Comparison of ENCODE assay signal across 36 cellular contexts in genomic region chr5:37850128-37850865, GRCh38. TPM values are rescaled to one million over a fixed set of nuclear protein-coding genes. Genes with fewer than 3 reads are reported as not detected.
DNase-seq lines count a peak whose midpoint lies in the region; ATAC-seq, FAIRE-seq and TF ChIP-seq lines count a peak whose summit lies in the region.
"Had no signal": no experiment of that assay in that cellular context is flagged by ENCODE, and none has a peak within 500 bp of the region (broad histone marks: within the 10 kb centered on the region; RNA-seq: fewer than 3 reads in every experiment).

No MANE protein-coding gene starts in this region.

- no peak overlapping the region for H2BK5ac ChIP-seq in IMR-90 (ENCODE audit: low read depth, low read length, poor library complexity, severe bottlenecking)

- no peak overlapping the region for H2AK5ac ChIP-seq in IMR-90 (ENCODE audit: low read depth, low read length)

- dilution Hi-C loops in IMR-90 (cut with HindIII; ENCODE audit: low sequenced_read_pairs, unreplicated experiment) = no loop called here

- no peak overlapping the region for H4K5ac ChIP-seq in IMR-90 (ENCODE audit: low read depth, low read length)

- FAIRE-seq in astrocyte (lab: Jason Lieb, UNC) = no peak
- no peak for FAIRE-seq in kidney (lab: Jason Lieb, UNC)
- FAIRE-seq: G401.6, H1, K562 had no signal

- no peaks in the 10 kb centered on the region for H3K79me2 ChIP-seq in astrocyte (ENCODE audit: insufficient read depth, low read length)

- no TSS peak for BruUV-seq in IMR-90 (replicated peaks; lab: Mats Ljungman, UMichigan)

- in situ Hi-C loops in IMR-90 (cut with MboI; ENCODE audit: low sequenced_read_pairs) = no loop called here

- H3K4me1 Mint-ChIP-seq in astrocyte (ENCODE audit: low read depth, unreplicated experiment) = peaks cover 8% of the 10 kb centered on the region
- H3K4me1 Mint-ChIP-seq: activated B cell treated with CpG ODN at 0.5 μM for 24 hours; activated naive CD8-positive, alpha-beta T cell treated with anti-CD3 and anti-CD28 coated beads for 36 hours; stimulated activated naive B cell treated with anti-CD40 and anti-IgM and Interleukin-4, amounts not matched to agents 10 μg/mL and 1 μg/mL and 100 μg/mL, for 72 hours had no signal

- no peak overlapping the region for H4K8ac ChIP-seq in IMR-90 (ENCODE audit: low read depth in 2 of 2, low read length in 2 of 2)

- H3K9me1 ChIP-seq in IMR-90 (ENCODE audit: insufficient read depth, low read length) = peaks cover 4% of the 10 kb centered on the region; the same call in 1 of the 2 replicates

- H3K4me1 ChIP-seq in BLaER1 treated with 17β-estradiol and CSF1 and Interleukin-3, amounts not matched to agents 10 nM and 100 nM = peaks cover 14 to 54% (median 36%) of the 10 kb centered on the region in 10 experiments
- H3K4me1 ChIP-seq in IMR-90 (ENCODE audit: control insufficient read depth, insufficient read depth, low read length) (peaks cover 2% of the 10 kb centered on the region; the same call in 1 of the 2 replicates), astrocyte (ENCODE audit: insufficient read depth, low read length) (peaks cover 8% of the 10 kb centered on the region), kidney (ENCODE audit: control insufficient read depth in 1 of 2, insufficient read depth in 1 of 2, low read depth in 1 of 2, low read length in 2 of 2) (no peaks in the 10 kb centered on the region)
- H3K4me1 ChIP-seq: ascending aorta, suprapubic skin, upper lobe of left lung had no signal

- no peak overlapping the region for H3K14ac ChIP-seq in IMR-90 (replicated peaks; ENCODE audit: low read depth, low read length)

- TF ChIP-seq RAD21 in IMR-90 (IDR thresholded peaks at IDR 0.05; ENCODE audit: low read length) = no peak

- H2BK20ac ChIP-seq in IMR-90 (ENCODE audit: low read depth, low read length) = no peak overlapping the region

- POLR2A ChIA-PET in IMR-90 (lab: Charles Lee; ENCODE audit: unreplicated experiment) = no interaction called here

- no peak overlapping the region for H3K4me3 ChIP-seq in BLaER1 treated with 17β-estradiol and CSF1 and Interleukin-3, amounts not matched to agents 10 nM and 100 nM
- H3K4me3 ChIP-seq in IMR-90 (ENCODE audit: insufficient read depth, low read depth, low read length) (no peak overlapping the region), astrocyte (ENCODE audit: insufficient read depth, low read depth, low read length) (no peak overlapping the region), kidney (ENCODE audit: low read length in 2 of 2) (no peak overlapping the region)
- H3K4me3 ChIP-seq: ascending aorta, K562, ovary, SJSA1, skin epidermis, suprapubic skin, upper lobe of left lung had no signal

- H3K4ac ChIP-seq in IMR-90 (ENCODE audit: low read depth, low read length) = no peak overlapping the region

- no peak overlapping the region for H3K23ac ChIP-seq in IMR-90 (ENCODE audit: low read depth, low read length)

- H3K36me3 ChIP-seq in BLaER1 treated with 17β-estradiol and CSF1 and Interleukin-3, amounts not matched to agents 10 nM and 100 nM = no peaks in the 10 kb centered on the region
- no peaks in the 10 kb centered on the region for H3K36me3 ChIP-seq in IMR-90 (ENCODE audit: control insufficient read depth, insufficient read depth, low read length)
- H3K36me3 ChIP-seq in astrocyte (ENCODE audit: insufficient read depth, low read length) = no peaks in the 10 kb centered on the region
- no peaks in the 10 kb centered on the region for H3K36me3 ChIP-seq in kidney (ENCODE audit: control insufficient read depth in 1 of 2, insufficient read depth in 2 of 2, low read length in 2 of 2)
- H3K36me3 ChIP-seq: ascending aorta, ovary, SJSA1, suprapubic skin, upper lobe of left lung had no signal

- DNase-seq in IMR-90 = peak; percentile 44
- DNase-seq in astrocyte (ENCODE audit: low read depth) = peak; percentile 18
- peak; percentile 16 for DNase-seq in hepatic stellate cell (ENCODE audit: low spot score)
- no peak for DNase-seq in kidney
- DNase-seq in NK-92 (lab: John Stamatoyannopoulos, UW; ENCODE audit: unreplicated experiment) = no peak
- DNase-seq in NCI-H1092 treated with DMSO at 0.1 percent for 48 hours (lab: John Stamatoyannopoulos, UW) = no peak
- DNase-seq: ACHN; activated B cell treated with CpG ODN at 0.5 μM for 24 hours; activated CD4-positive, alpha-beta T cell treated with anti-CD3 and anti-CD28 coated beads, Interleukin-2, amount 50 U/mL, for 1 hour; activated effector memory CD4-positive, alpha-beta T cell treated with anti-CD3 and anti-CD28 coated beads, Interleukin-2, amount 50 U/mL, for 16 hours; activated naive CD8-positive, alpha-beta T cell treated with anti-CD3 and anti-CD28 coated beads for 36 hours; activated T-cell treated with anti-CD3 and anti-CD28 coated beads, Interleukin-2, amount 50 U/mL, for 24 hours; C1 segment of cervical spinal cord; central memory CD4-positive, alpha-beta T cell; COR-L47; hippocampal formation; left cardiac atrium; NCI-H1436; NCI-H2081 treated with DMSO at 0.1 percent for 48 hours; NCI-H446 treated with DMSO at 0.1 percent for 48 hours; ovary; RPMI8226; stimulated activated naive B cell treated with anti-CD40 and anti-IgM and Interleukin-4, amounts not matched to agents 10 μg/mL and 1 μg/mL and 100 μg/mL, for 72 hours; upper lobe of left lung had no signal

- no peak for TF ChIP-seq POLR2A in IMR-90 (IDR thresholded peaks at IDR 0.05; ENCODE audit: low read depth, low read length)

- H3K27ac ChIP-seq in BLaER1 treated with 17β-estradiol and CSF1 and Interleukin-3, amounts not matched to agents 10 nM and 100 nM = peak overlapping the region in 6 of 11 experiments; percentile 59 to 86 (median 76); a peak in 12 of 22 replicates
- H3K27ac ChIP-seq in IMR-90 (ENCODE audit: insufficient read depth, low read length) (no peak overlapping the region), astrocyte (ENCODE audit: low read depth, low read length) (no peak overlapping the region), kidney (ENCODE audit: low read depth in 2 of 2, low read length in 2 of 2) (no peak overlapping the region)
- H3K27ac ChIP-seq: ascending aorta, ovary, SJSA1, skin epidermis, suprapubic skin, upper lobe of left lung had no signal

- intact Hi-C loops in IMR-90 (cut with micrococcal nuclease) (no loop called here), kidney (cut with DNase I) (no loop called here)

- H2BK15ac ChIP-seq in IMR-90 (ENCODE audit: low read depth, low read length) = no peak overlapping the region

- H2BK120ac ChIP-seq in IMR-90 (ENCODE audit: low read depth, low read length) = no peak overlapping the region

- H2AK9ac ChIP-seq in IMR-90 (replicated peaks; ENCODE audit: low read depth, low read length, poor library complexity) = no peak overlapping the region

- TF ChIP-seq CTCF in IMR-90 (conservative IDR thresholded peaks at IDR 0.05; ENCODE audit: low read depth, low read length) (no peak), astrocyte (IDR thresholded peaks at IDR 0.05; ENCODE audit: insufficient read depth, low read depth, low read length) (no peak), kidney (IDR thresholded peaks at IDR 0.05; ENCODE audit: borderline replicate concordance, extremely low read depth, insufficient read depth) (no peak)

- peak overlapping the region in 6 of 11 experiments; percentile 14 to 69 (median 42); a peak in 9 of 22 replicates for H3K9ac ChIP-seq in BLaER1 treated with 17β-estradiol and CSF1 and Interleukin-3, amounts not matched to agents 10 nM and 100 nM
- no peak overlapping the region for H3K9ac ChIP-seq in IMR-90 (ENCODE audit: low read depth, low read length)
- H3K9ac ChIP-seq in astrocyte (ENCODE audit: low read length) = no peak overlapping the region
- H3K9ac ChIP-seq in kidney (ENCODE audit: low read length in 2 of 2) = no peak overlapping the region

- H4K91ac ChIP-seq in IMR-90 (ENCODE audit: insufficient read depth, low read depth, low read length) = no peak overlapping the region

- WGBS in IMR-90 (ENCODE audit: extremely low coverage in 2 of 2, insufficient read length in 1 of 2), 2 experiments = no CpG with 5 or more reads among the region's 3 CpGs

- 0 out of 2 replicates have a peak overlapping the region, but pooled peaks have one; percentile 31 for H3K18ac ChIP-seq in IMR-90 (ENCODE audit: low read depth, low read length)

- no peaks in the 10 kb centered on the region for H4K20me1 ChIP-seq in BLaER1 treated with 17β-estradiol and CSF1 and Interleukin-3, amounts not matched to agents 10 nM and 100 nM
- H4K20me1 ChIP-seq in IMR-90 (ENCODE audit: insufficient read depth, low read length) (no peaks in the 10 kb centered on the region), astrocyte (ENCODE audit: insufficient read depth, low read length) (no peaks in the 10 kb centered on the region)

- CTCF ChIA-PET in IMR-90 (lab: Yijun Ruan, JAX) = no interaction called here

- H3K27me3 ChIP-seq in BLaER1 treated with 17β-estradiol and CSF1 and Interleukin-3, amounts not matched to agents 10 nM and 100 nM = no peaks in the 10 kb centered on the region
- H3K27me3 ChIP-seq in IMR-90 (ENCODE audit: control insufficient read depth, insufficient read depth, low read length) = no peaks in the 10 kb centered on the region; the same call in 1 of the 2 replicates
- H3K27me3 ChIP-seq in astrocyte (ENCODE audit: insufficient read depth, low read length) = no peaks in the 10 kb centered on the region
- H3K27me3 ChIP-seq: ascending aorta, ovary, SJSA1, suprapubic skin, upper lobe of left lung had no signal

- no peaks in the 10 kb centered on the region for H3K27me3 Mint-ChIP-seq in astrocyte (ENCODE audit: low read depth, unreplicated experiment)

- H3K9me3 ChIP-seq in BLaER1 treated with 17β-estradiol and CSF1 and Interleukin-3, amounts not matched to agents 10 nM and 100 nM (replicated peaks in 1 of 11) = peaks cover 9 to 19% (median 14%) of the 10 kb centered on the region in 11 experiments; a peak in 19 of 22 replicates
- no peaks in the 10 kb centered on the region for H3K9me3 ChIP-seq in IMR-90 (ENCODE audit: control insufficient read depth, insufficient read depth, low read length)
- H3K9me3 ChIP-seq in astrocyte (ENCODE audit: insufficient read depth, low read depth, low read length) = no peaks in the 10 kb centered on the region
- peaks cover 0 to 5% of the 10 kb centered on the region in 2 donors for H3K9me3 ChIP-seq in kidney (ENCODE audit: control insufficient read depth in 1 of 2, low read length in 2 of 2)
- H3K9me3 ChIP-seq: ascending aorta, ovary, SJSA1, suprapubic skin had no signal

- H3K4me2 ChIP-seq in BLaER1 treated with 17β-estradiol and CSF1 and Interleukin-3, amounts not matched to agents 10 nM and 100 nM = peak overlapping the region in 9 of 11 experiments; percentile 10 to 64 (median 48); a peak in 17 of 22 replicates
- H3K4me2 ChIP-seq in IMR-90 (ENCODE audit: low read depth, low read length) (no peak overlapping the region), astrocyte (ENCODE audit: low read length) (no peak overlapping the region)

- H3K9me3 Mint-ChIP-seq in astrocyte (ENCODE audit: unreplicated experiment) = peaks cover 2% of the 10 kb centered on the region
- H3K9me3 Mint-ChIP-seq: activated naive CD8-positive, alpha-beta T cell treated with anti-CD3 and anti-CD28 coated beads for 36 hours; activated T-cell treated with anti-CD3 and anti-CD28 coated beads, Interleukin-2, amount 50 U/mL, for 24 hours had no signal

- ATAC-seq in IMR-90 (ENCODE audit: low read depth) = peak; percentile 40; the same call in 1 of the 2 replicates
- no peak for ATAC-seq in GM21381 (IDR thresholded peaks at IDR 0.05; ENCODE audit: unreplicated experiment)
- ATAC-seq: K562; left cardiac atrium; stimulated activated naive B cell treated with anti-CD40 and anti-IgM and Interleukin-4, amounts not matched to agents 10 μg/mL and 1 μg/mL and 100 μg/mL, for 72 hours had no signal

- no peaks in the 10 kb centered on the region for H3K79me1 ChIP-seq in IMR-90 (ENCODE audit: low read depth in 1 of 2, low read length in 2 of 2)

- H3K36me3 Mint-ChIP-seq in astrocyte (ENCODE audit: low read depth, unreplicated experiment) = no peaks in the 10 kb centered on the region
- H3K36me3 Mint-ChIP-seq: activated naive CD8-positive, alpha-beta T cell treated with anti-CD3 and anti-CD28 coated beads for 36 hours; stimulated activated naive B cell treated with anti-CD40 and anti-IgM and Interleukin-4, amounts not matched to agents 10 μg/mL and 1 μg/mL and 100 μg/mL, for 72 hours had no signal

- H3K4me3 Mint-ChIP-seq in astrocyte (ENCODE audit: unreplicated experiment) = no peak overlapping the region
- H3K4me3 Mint-ChIP-seq: activated B cell treated with CpG ODN at 0.5 μM for 24 hours; activated naive CD8-positive, alpha-beta T cell treated with anti-CD3 and anti-CD28 coated beads for 36 hours; activated T-cell treated with anti-CD3 and anti-CD28 coated beads, Interleukin-2, amount 50 U/mL, for 24 hours; stimulated activated naive B cell treated with anti-CD40 and anti-IgM and Interleukin-4, amounts not matched to agents 10 μg/mL and 1 μg/mL and 100 μg/mL, for 72 hours had no signal

- no peak overlapping the region for H2AFZ ChIP-seq in IMR-90 (replicated peaks; ENCODE audit: low read length, poor library complexity)
- no peak overlapping the region for H2AFZ ChIP-seq in astrocyte (ENCODE audit: low read depth, low read length)

- no peak overlapping the region for H3K56ac ChIP-seq in IMR-90 (ENCODE audit: extremely low read depth, insufficient read depth, low read length)

- H3K27ac Mint-ChIP-seq in astrocyte (ENCODE audit: unreplicated experiment) = no peak overlapping the region
- H3K27ac Mint-ChIP-seq: activated B cell treated with CpG ODN at 0.5 μM for 24 hours; activated naive CD8-positive, alpha-beta T cell treated with anti-CD3 and anti-CD28 coated beads for 36 hours; activated T-cell treated with anti-CD3 and anti-CD28 coated beads, Interleukin-2, amount 50 U/mL, for 24 hours; stimulated activated naive B cell treated with anti-CD40 and anti-IgM and Interleukin-4, amounts not matched to agents 10 μg/mL and 1 μg/mL and 100 μg/mL, for 72 hours had no signal

RNA-seq across cellular contexts. Expression of gene GDNF, which starts 10.5 kb away (rescaled TPM):
- 0.18 and 0.28 TPM in 2 replicates for total RNA-seq in IMR-90 (2012; rRNA removed)
- polyA plus RNA-seq in IMR-90 (2012; rRNA removed) = 0.82 and 0.85 TPM in 2 replicates
- polyA plus RNA-seq in IMR-90 (2012; cell fraction: cytosol; rRNA removed) = 0.35 and 0.68 TPM in 2 replicates
- polyA plus RNA-seq in IMR-90 (2012; cell fraction: nucleus; rRNA removed; ENCODE audit: low replicate concordance) = 1.6 and 3.3 TPM in 2 replicates
- 20.5 and 21.5 TPM in 2 replicates for total RNA-seq in astrocyte
- total RNA-seq in kidney = 0.88 TPM
- 0.34 TPM for polyA plus RNA-seq in kidney (ENCODE audit: insufficient read depth, low read depth, low replicate concordance)
- total RNA-seq: activated B cell treated with CpG ODN at 0.5 μM for 24 hours; activated naive CD8-positive, alpha-beta T cell treated with anti-CD3 and anti-CD28 coated beads for 36 hours; ascending aorta; K562; lung microvascular endothelial cell; T-helper 1 cell treated with Interleukin-12 subunit alpha and Interleukin-12 subunit beta and Interleukin-4 antibody, amounts not matched to agents 30 ng/mL and 1 ng/mL, for 36 hours had no signal
- polyA plus RNA-seq: K562, neural cell had no signal

Comparison
In these comparisons a context has a peak if more than half of its experiments do, and no peak if none do; other contexts are left out.
1. H3K27ac ChIP-seq: peak in BLaER1 treated with 17β-estradiol and CSF1 and Interleukin-3, amounts not matched to agents 10 nM and 100 nM (6 of 11); none in IMR-90 (single experiment), astrocyte (single experiment) and kidney (0 of 2).
2. H3K4me2 ChIP-seq: peak in BLaER1 treated with 17β-estradiol and CSF1 and Interleukin-3, amounts not matched to agents 10 nM and 100 nM (9 of 11); none in IMR-90 (single experiment) and astrocyte (single experiment).
3. H3K9ac ChIP-seq: peak in BLaER1 treated with 17β-estradiol and CSF1 and Interleukin-3, amounts not matched to agents 10 nM and 100 nM (6 of 11); none in IMR-90 (single experiment), astrocyte (single experiment) and kidney (0 of 2).
4. DNase-seq: peak in IMR-90 (single experiment), astrocyte (single experiment) and hepatic stellate cell (single experiment); none in kidney (single experiment), NK-92 (single experiment) and NCI-H1092 treated with DMSO at 0.1 percent for 48 hours (single experiment).
5. RNA of gene GDNF, which starts 10.5 kb away (total RNA-seq): 20.5 to 21.5 TPM in astrocyte; 0.88 TPM in kidney (single experiment) and 0.18 to 0.28 TPM in IMR-90; every median in the first group is over 10 times any median in the second.